12 cellular contexts compared by ENCODE assay signal in genomic region chr14:91255026-91255695, GRCh38. TPM values are rescaled to one million over a fixed set of nuclear protein-coding genes. Genes with fewer than 3 reads are reported as not detected.
DNase-seq lines count a peak whose midpoint lies in the region; ATAC-seq and TF ChIP-seq lines count a peak whose summit lies in the region.
"Had no signal": no experiment of that assay in that cellular context is flagged by ENCODE, and none has a peak within 500 bp of the region (broad histone marks: within the 10 kb centered on the region; RNA-seq: fewer than 3 reads in every experiment).

No MANE protein-coding gene starts in this region.

- H3K36me3 Mint-ChIP-seq in activated CD4-positive, alpha-beta T cell treated with anti-CD3 and anti-CD28 coated beads, Interleukin-2, amount 10 ng/mL, durations not matched to agents 7 days and 5 days (ENCODE audit: low read depth) = peaks cover 28% of the 10 kb centered on the region
- peaks cover 18% of the 10 kb centered on the region for H3K36me3 Mint-ChIP-seq in activated T-helper 2 cell treated with anti-CD3 and anti-CD28 coated beads, Interferon-gamma antibody, Interleukin-2, Interleukin-4, amounts not matched to agents 10 μg/mL and 5 μg/mL and 100 μg/mL, durations not matched to agents 14 hours and 24 hours and 36 hours (ENCODE audit: low read depth)

- intact Hi-C loops in activated T-helper 2 cell treated with anti-CD3 and anti-CD28 coated beads, Interferon-gamma antibody, Interleukin-2, Interleukin-4, amounts not matched to agents 10 μg/mL and 5 μg/mL and 100 μg/mL, durations not matched to agents 14 hours and 24 hours and 36 hours (cut with micrococcal nuclease) = no loop called here
- intact Hi-C loops in sciatic nerve (cut with DNase I) = no loop called here

- H3K36me3 ChIP-seq in Loucy (ENCODE audit: insufficient read depth, low read length) (no peaks in the 10 kb centered on the region), parathyroid adenoma (ENCODE audit: control insufficient read depth, insufficient read depth, low read length) (no peaks in the 10 kb centered on the region)
- H3K36me3 ChIP-seq: left lung had no signal

- ATAC-seq in sciatic nerve = no peak
- ATAC-seq: left lung had no signal

- H3K27me3 ChIP-seq in Loucy (ENCODE audit: insufficient read depth, low read length, poor library complexity, severe bottlenecking) = no peaks in the 10 kb centered on the region
- no peaks in the 10 kb centered on the region for H3K27me3 ChIP-seq in parathyroid adenoma (ENCODE audit: control insufficient read depth, insufficient read depth, low read length)

- H3F3A ChIP-seq in Loucy (ENCODE audit: low read depth) = peaks cover 5% of the 10 kb centered on the region; the same call in 1 of the 2 replicates

- H2AFZ ChIP-seq in Loucy (ENCODE audit: low read length) (no peak overlapping the region), parathyroid adenoma (peak overlapping the region; percentile 39)

- H3K9me3 ChIP-seq in Loucy (ENCODE audit: insufficient read depth, low read depth, low read length) = no peaks in the 10 kb centered on the region
- H3K9me3 ChIP-seq in parathyroid adenoma (ENCODE audit: control insufficient read depth, low read length) = no peaks in the 10 kb centered on the region
- H3K9me3 ChIP-seq: left lung had no signal

- peak overlapping the region; percentile 54 for H3K4me2 ChIP-seq in Loucy (ENCODE audit: low read depth, low read length, poor library complexity, severe bottlenecking)
- H3K4me2 ChIP-seq in parathyroid adenoma (ENCODE audit: low read length) = no peak overlapping the region

- POLR2A ChIA-PET in activated CD4-positive, alpha-beta T cell treated with anti-CD3 and anti-CD28 coated beads, Interleukin-2, amount 10 ng/mL, durations not matched to agents 7 days and 5 days (lab: Charles Lee) = no interaction called here

- no peaks in the 10 kb centered on the region for H3K27me3 Mint-ChIP-seq in activated CD4-positive, alpha-beta T cell treated with anti-CD3 and anti-CD28 coated beads, Interleukin-2, amount 10 ng/mL, durations not matched to agents 7 days and 5 days
- H3K27me3 Mint-ChIP-seq in activated T-helper 2 cell treated with anti-CD3 and anti-CD28 coated beads, Interferon-gamma antibody, Interleukin-2, Interleukin-4, amounts not matched to agents 10 μg/mL and 5 μg/mL and 100 μg/mL, durations not matched to agents 14 hours and 24 hours and 36 hours (ENCODE audit: low read depth) = no peaks in the 10 kb centered on the region

- H3K4me3 ChIP-seq in Loucy (ENCODE audit: low read length, poor library complexity, severe bottlenecking) (no peak overlapping the region), parathyroid adenoma (ENCODE audit: low read depth, low read length) (no peak overlapping the region)
- H3K4me3 ChIP-seq: left lung had no signal

- H3K4me3 Mint-ChIP-seq in activated CD4-positive, alpha-beta T cell treated with anti-CD3 and anti-CD28 coated beads, Interleukin-2, amount 10 ng/mL, durations not matched to agents 7 days and 5 days = peak overlapping the region; percentile 66
- H3K4me3 Mint-ChIP-seq in activated T-helper 2 cell treated with anti-CD3 and anti-CD28 coated beads, Interferon-gamma antibody, Interleukin-2, Interleukin-4, amounts not matched to agents 10 μg/mL and 5 μg/mL and 100 μg/mL, durations not matched to agents 14 hours and 24 hours and 36 hours (ENCODE audit: low read depth) = peak overlapping the region; percentile 68

- peak overlapping the region; percentile 25 for H3K9ac ChIP-seq in Loucy (ENCODE audit: low read depth, low read length, poor library complexity, severe bottlenecking)
- no peak overlapping the region for H3K9ac ChIP-seq in parathyroid adenoma

- H3K9me2 ChIP-seq in Loucy (replicated peaks; ENCODE audit: low read depth, low read length) = no peaks in the 10 kb centered on the region

- H3K4me1 ChIP-seq in Loucy (ENCODE audit: insufficient read depth, low read length, poor library complexity, severe bottlenecking) = peaks cover 71% of the 10 kb centered on the region
- H3K4me1 ChIP-seq in parathyroid adenoma = peaks cover 19% of the 10 kb centered on the region

- 0 out of 2 replicates have a peak, but pooled peaks have one; percentile 31 for TF ChIP-seq CTCF in Loucy (conservative IDR thresholded peaks at IDR 0.05; ENCODE audit: low read length)
- peak; percentile 45 for TF ChIP-seq CTCF in parathyroid adenoma (IDR thresholded peaks at IDR 0.05)

- peaks cover 80% of the 10 kb centered on the region for H3K4me1 Mint-ChIP-seq in activated CD4-positive, alpha-beta T cell treated with anti-CD3 and anti-CD28 coated beads, Interleukin-2, amount 10 ng/mL, durations not matched to agents 7 days and 5 days
- H3K4me1 Mint-ChIP-seq in activated T-helper 2 cell treated with anti-CD3 and anti-CD28 coated beads, Interferon-gamma antibody, Interleukin-2, Interleukin-4, amounts not matched to agents 10 μg/mL and 5 μg/mL and 100 μg/mL, durations not matched to agents 14 hours and 24 hours and 36 hours (ENCODE audit: low read depth) = peaks cover 60% of the 10 kb centered on the region

- no peaks in the 10 kb centered on the region for H3K79me2 ChIP-seq in Loucy (ENCODE audit: insufficient read depth, low read length)
- H3K79me2 ChIP-seq in parathyroid adenoma = no peaks in the 10 kb centered on the region

- H4K20me1 ChIP-seq in Loucy (ENCODE audit: insufficient read depth, low read length, poor library complexity, severe bottlenecking) = no peaks in the 10 kb centered on the region

- H3K27ac ChIP-seq in parathyroid adenoma = no peak overlapping the region

- no peak for DNase-seq in activated CD4-positive, alpha-beta T cell treated with anti-CD3 and anti-CD28 coated beads, Interleukin-2, amount 10 ng/mL, durations not matched to agents 7 days and 5 days
- DNase-seq in activated CD4-positive, alpha-beta T cell treated with anti-CD3 and anti-CD28 coated beads, Interleukin-2, amount 50 U/mL, for 4 hours = no peak
- no peak for DNase-seq in activated T-helper 2 cell treated with anti-CD3 and anti-CD28 coated beads, Interferon-gamma antibody, Interleukin-2, Interleukin-4, amounts not matched to agents 10 μg/mL and 5 μg/mL and 100 μg/mL, durations not matched to agents 14 hours and 24 hours and 36 hours (ENCODE audit: low spot score)
- DNase-seq in NCI-H446 treated with DMSO at 0.1 percent for 48 hours (lab: John Stamatoyannopoulos, UW) (no peak), mucosa of gallbladder (ENCODE audit: low spot score) (no peak), sciatic nerve (ENCODE audit: low spot score) (no peak)
- DNase-seq: Karpas-422, left lung, NCI-H2081, T1000 had no signal

- H3K27ac Mint-ChIP-seq in activated CD4-positive, alpha-beta T cell treated with anti-CD3 and anti-CD28 coated beads, Interleukin-2, amount 10 ng/mL, durations not matched to agents 7 days and 5 days = peak overlapping the region; percentile 88
- peak overlapping the region; percentile 65 for H3K27ac Mint-ChIP-seq in activated T-helper 2 cell treated with anti-CD3 and anti-CD28 coated beads, Interferon-gamma antibody, Interleukin-2, Interleukin-4, amounts not matched to agents 10 μg/mL and 5 μg/mL and 100 μg/mL, durations not matched to agents 14 hours and 24 hours and 36 hours

- CTCF ChIA-PET in activated CD4-positive, alpha-beta T cell treated with anti-CD3 and anti-CD28 coated beads, Interleukin-2, amount 10 ng/mL, durations not matched to agents 7 days and 5 days (lab: Charles Lee) = interaction anchor here (1.2 to 1.8 kb wide), 3 partner anchors 11 to 12 kb away, joined by 3 to 6 read pairs (median 4); partner anchors contain the start of gene GPR68

- H3K9me3 Mint-ChIP-seq in activated CD4-positive, alpha-beta T cell treated with anti-CD3 and anti-CD28 coated beads, Interleukin-2, amount 10 ng/mL, durations not matched to agents 7 days and 5 days = no peaks in the 10 kb centered on the region
- H3K9me3 Mint-ChIP-seq in activated T-helper 2 cell treated with anti-CD3 and anti-CD28 coated beads, Interferon-gamma antibody, Interleukin-2, Interleukin-4, amounts not matched to agents 10 μg/mL and 5 μg/mL and 100 μg/mL, durations not matched to agents 14 hours and 24 hours and 36 hours = no peaks in the 10 kb centered on the region

RNA-seq across cellular contexts. Expression of gene GPR68, which starts 10.7 kb away (rescaled TPM):
- 10 to 100 TPM; 32.7 to 33.0 TPM for total RNA-seq in activated CD4-positive, alpha-beta T cell treated with anti-CD3 and anti-CD28 coated beads, Interleukin-2, amount 10 ng/mL, durations not matched to agents 7 days and 5 days
- 5.7 and 6.0 TPM in 2 replicates for total RNA-seq in activated T-helper 2 cell treated with anti-CD3 and anti-CD28 coated beads, Interferon-gamma antibody, Interleukin-2, Interleukin-4, amounts not matched to agents 10 μg/mL and 5 μg/mL and 100 μg/mL, durations not matched to agents 14 hours and 24 hours and 36 hours
- 1.6 TPM for total RNA-seq in mucosa of gallbladder
- 1.6 TPM for total RNA-seq in sciatic nerve
